In the genomic region with DNA sequence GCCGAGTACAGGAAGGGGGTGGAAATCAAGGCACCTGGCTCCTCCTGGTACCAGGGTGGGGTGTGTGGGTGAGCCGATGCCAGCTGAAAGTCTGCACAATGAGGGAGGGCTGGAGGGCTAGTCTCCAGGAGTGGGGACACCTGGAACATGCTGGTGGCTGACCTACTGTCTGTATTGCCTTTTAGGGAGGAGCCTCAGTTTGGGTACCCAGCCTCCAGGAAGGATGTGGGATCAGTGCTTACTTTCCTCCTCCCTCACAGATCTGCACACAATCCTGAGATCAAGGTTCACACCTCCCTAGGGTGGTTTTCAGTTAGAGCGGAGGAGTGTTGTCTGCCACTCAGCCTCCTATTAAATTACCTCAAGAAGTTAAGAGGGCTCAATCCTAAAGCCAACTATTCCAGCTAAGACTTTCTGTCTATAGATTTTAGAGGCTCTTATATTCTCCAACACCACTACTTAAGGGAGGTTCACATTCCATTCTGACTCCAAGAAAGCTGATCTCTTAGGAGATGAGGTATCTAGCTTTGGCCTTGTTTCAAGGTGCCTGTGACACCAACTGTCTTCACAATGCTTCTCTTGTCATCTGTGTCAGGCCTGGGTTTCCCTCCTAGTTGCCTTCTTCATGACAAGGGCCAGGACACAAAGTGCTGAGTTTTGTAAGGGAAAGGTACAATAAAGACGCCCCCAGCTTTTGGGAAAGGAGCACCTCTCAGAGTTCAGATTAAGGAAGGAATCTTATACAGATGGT, we compare ENCODE assay signal across 3 cellular contexts.
TF ChIP-seq lines count a peak whose summit lies in the region.

No MANE protein-coding gene starts in this region.

TF ChIP-seq in SK-N-SH treated with all-trans-retinoic acid at 6 μM for 48 hours, 23 proteins besides CTCF, POLR2A, EP300 and RAD21:
- TF ChIP-seq SNAI2 (CRISPR knock-in tag; IDR thresholded peaks at IDR 0.05) = no peak
- no peak for TF ChIP-seq ZC3H10 (CRISPR knock-in tag; IDR thresholded peaks at IDR 0.05)
- no peak for TF ChIP-seq ESRRG (CRISPR knock-in tag; IDR thresholded peaks at IDR 0.05)
- TF ChIP-seq CSDC2 (CRISPR knock-in tag; IDR thresholded peaks at IDR 0.05) = no peak

TF ChIP-seq in SK-N-SH, 30 proteins besides CTCF, POLR2A, EP300 and RAD21:
- TF ChIP-seq CHD2 (IDR thresholded peaks at IDR 0.05; ENCODE audit: low read length, partially characterized antibody) = no peak
- no peak for TF ChIP-seq JUND (IDR thresholded peaks at IDR 0.05)
- no peak for TF ChIP-seq FOXM1 (IDR thresholded peaks at IDR 0.05; ENCODE audit: low read depth)
- TF ChIP-seq POLR2AphosphoS5 (IDR thresholded peaks at IDR 0.05; ENCODE audit: low read depth, low read length) = no peak
- no peak for TF ChIP-seq TAF1 (IDR thresholded peaks at IDR 0.05; ENCODE audit: borderline replicate concordance, low read depth, low read length)
- TF ChIP-seq RFX5 (IDR thresholded peaks at IDR 0.05; ENCODE audit: low read length) = no peak
- TF ChIP-seq MXI1 (IDR thresholded peaks at IDR 0.05; ENCODE audit: low read depth, low read length) = no peak
- TF ChIP-seq, protein P1, sequence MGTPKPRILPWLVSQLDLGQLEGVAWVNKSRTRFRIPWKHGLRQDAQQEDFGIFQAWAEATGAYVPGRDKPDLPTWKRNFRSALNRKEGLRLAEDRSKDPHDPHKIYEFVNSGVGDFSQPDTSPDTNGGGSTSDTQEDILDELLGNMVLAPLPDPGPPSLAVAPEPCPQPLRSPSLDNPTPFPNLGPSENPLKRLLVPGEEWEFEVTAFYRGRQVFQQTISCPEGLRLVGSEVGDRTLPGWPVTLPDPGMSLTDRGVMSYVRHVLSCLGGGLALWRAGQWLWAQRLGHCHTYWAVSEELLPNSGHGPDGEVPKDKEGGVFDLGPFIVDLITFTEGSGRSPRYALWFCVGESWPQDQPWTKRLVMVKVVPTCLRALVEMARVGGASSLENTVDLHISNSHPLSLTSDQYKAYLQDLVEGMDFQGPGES (IDR thresholded peaks at IDR 0.05; ENCODE audit: low read depth, low read length) = no peak
- TF ChIP-seq, protein P2, sequence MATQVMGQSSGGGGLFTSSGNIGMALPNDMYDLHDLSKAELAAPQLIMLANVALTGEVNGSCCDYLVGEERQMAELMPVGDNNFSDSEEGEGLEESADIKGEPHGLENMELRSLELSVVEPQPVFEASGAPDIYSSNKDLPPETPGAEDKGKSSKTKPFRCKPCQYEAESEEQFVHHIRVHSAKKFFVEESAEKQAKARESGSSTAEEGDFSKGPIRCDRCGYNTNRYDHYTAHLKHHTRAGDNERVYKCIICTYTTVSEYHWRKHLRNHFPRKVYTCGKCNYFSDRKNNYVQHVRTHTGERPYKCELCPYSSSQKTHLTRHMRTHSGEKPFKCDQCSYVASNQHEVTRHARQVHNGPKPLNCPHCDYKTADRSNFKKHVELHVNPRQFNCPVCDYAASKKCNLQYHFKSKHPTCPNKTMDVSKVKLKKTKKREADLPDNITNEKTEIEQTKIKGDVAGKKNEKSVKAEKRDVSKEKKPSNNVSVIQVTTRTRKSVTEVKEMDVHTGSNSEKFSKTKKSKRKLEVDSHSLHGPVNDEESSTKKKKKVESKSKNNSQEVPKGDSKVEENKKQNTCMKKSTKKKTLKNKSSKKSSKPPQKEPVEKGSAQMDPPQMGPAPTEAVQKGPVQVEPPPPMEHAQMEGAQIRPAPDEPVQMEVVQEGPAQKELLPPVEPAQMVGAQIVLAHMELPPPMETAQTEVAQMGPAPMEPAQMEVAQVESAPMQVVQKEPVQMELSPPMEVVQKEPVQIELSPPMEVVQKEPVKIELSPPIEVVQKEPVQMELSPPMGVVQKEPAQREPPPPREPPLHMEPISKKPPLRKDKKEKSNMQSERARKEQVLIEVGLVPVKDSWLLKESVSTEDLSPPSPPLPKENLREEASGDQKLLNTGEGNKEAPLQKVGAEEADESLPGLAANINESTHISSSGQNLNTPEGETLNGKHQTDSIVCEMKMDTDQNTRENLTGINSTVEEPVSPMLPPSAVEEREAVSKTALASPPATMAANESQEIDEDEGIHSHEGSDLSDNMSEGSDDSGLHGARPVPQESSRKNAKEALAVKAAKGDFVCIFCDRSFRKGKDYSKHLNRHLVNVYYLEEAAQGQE (IDR thresholded peaks at IDR 0.05; ENCODE audit: low read depth, low read length) = no peak

TF ChIP-seq in K562, 482 proteins besides CTCF, POLR2A, EP300 and RAD21:
- TF ChIP-seq, protein P3, sequence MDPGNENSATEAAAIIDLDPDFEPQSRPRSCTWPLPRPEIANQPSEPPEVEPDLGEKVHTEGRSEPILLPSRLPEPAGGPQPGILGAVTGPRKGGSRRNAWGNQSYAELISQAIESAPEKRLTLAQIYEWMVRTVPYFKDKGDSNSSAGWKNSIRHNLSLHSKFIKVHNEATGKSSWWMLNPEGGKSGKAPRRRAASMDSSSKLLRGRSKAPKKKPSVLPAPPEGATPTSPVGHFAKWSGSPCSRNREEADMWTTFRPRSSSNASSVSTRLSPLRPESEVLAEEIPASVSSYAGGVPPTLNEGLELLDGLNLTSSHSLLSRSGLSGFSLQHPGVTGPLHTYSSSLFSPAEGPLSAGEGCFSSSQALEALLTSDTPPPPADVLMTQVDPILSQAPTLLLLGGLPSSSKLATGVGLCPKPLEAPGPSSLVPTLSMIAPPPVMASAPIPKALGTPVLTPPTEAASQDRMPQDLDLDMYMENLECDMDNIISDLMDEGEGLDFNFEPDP (CRISPR knock-in tag; IDR thresholded peaks at IDR 0.05) = no peak
- TF ChIP-seq GABPB1 (CRISPR knock-in tag; IDR thresholded peaks at IDR 0.05) (no peak), SUPT5H (IDR thresholded peaks at IDR 0.05) (no peak), POLR2AphosphoS2 (IDR thresholded peaks at IDR 0.05; ENCODE audit: low read length) (no peak), CREBBP (IDR thresholded peaks at IDR 0.05; ENCODE audit: low read depth, low read length) (no peak), MIER1 (IDR thresholded peaks at IDR 0.05; ENCODE audit: low read depth) (no peak), LARP7 (IDR thresholded peaks at IDR 0.05) (no peak), MYBL2 (IDR thresholded peaks at IDR 0.05; ENCODE audit: low read depth) (no peak), MYBL2 (CRISPR knock-in tag; IDR thresholded peaks at IDR 0.05; ENCODE audit: borderline replicate concordance) (no peak), POU5F1 (IDR thresholded peaks at IDR 0.05; ENCODE audit: borderline replicate concordance, low read depth, low read length, partially characterized antibody) (no peak), FOXP1 (CRISPR knock-in tag; IDR thresholded peaks at IDR 0.05) (no peak)
- TF ChIP-seq, protein P4, sequence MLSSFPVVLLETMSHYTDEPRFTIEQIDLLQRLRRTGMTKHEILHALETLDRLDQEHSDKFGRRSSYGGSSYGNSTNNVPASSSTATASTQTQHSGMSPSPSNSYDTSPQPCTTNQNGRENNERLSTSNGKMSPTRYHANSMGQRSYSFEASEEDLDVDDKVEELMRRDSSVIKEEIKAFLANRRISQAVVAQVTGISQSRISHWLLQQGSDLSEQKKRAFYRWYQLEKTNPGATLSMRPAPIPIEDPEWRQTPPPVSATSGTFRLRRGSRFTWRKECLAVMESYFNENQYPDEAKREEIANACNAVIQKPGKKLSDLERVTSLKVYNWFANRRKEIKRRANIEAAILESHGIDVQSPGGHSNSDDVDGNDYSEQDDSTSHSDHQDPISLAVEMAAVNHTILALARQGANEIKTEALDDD (IDR thresholded peaks at IDR 0.05) = no peak
- TF ChIP-seq, protein P5, sequence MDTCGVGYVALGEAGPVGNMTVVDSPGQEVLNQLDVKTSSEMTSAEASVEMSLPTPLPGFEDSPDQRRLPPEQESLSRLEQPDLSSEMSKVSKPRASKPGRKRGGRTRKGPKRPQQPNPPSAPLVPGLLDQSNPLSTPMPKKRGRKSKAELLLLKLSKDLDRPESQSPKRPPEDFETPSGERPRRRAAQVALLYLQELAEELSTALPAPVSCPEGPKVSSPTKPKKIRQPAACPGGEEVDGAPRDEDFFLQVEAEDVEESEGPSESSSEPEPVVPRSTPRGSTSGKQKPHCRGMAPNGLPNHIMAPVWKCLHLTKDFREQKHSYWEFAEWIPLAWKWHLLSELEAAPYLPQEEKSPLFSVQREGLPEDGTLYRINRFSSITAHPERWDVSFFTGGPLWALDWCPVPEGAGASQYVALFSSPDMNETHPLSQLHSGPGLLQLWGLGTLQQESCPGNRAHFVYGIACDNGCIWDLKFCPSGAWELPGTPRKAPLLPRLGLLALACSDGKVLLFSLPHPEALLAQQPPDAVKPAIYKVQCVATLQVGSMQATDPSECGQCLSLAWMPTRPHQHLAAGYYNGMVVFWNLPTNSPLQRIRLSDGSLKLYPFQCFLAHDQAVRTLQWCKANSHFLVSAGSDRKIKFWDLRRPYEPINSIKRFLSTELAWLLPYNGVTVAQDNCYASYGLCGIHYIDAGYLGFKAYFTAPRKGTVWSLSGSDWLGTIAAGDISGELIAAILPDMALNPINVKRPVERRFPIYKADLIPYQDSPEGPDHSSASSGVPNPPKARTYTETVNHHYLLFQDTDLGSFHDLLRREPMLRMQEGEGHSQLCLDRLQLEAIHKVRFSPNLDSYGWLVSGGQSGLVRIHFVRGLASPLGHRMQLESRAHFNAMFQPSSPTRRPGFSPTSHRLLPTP (IDR thresholded peaks at IDR 0.05; ENCODE audit: borderline replicate concordance, extremely low read depth, insufficient read length) = no peak
- TF ChIP-seq, protein P6, sequence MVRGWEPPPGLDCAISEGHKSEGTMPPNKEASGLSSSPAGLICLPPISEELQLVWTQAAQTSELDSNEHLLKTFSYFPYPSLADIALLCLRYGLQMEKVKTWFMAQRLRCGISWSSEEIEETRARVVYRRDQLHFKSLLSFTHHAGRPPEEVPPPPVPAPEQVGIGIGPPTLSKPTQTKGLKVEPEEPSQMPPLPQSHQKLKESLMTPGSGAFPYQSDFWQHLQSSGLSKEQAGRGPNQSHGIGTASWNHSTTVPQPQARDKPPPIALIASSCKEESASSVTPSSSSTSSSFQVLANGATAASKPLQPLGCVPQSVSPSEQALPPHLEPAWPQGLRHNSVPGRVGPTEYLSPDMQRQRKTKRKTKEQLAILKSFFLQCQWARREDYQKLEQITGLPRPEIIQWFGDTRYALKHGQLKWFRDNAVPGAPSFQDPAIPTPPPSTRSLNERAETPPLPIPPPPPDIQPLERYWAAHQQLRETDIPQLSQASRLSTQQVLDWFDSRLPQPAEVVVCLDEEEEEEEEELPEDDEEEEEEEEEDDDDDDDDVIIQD (CRISPR knock-in tag; IDR thresholded peaks at IDR 0.05) = no peak
